In genomic region chr16:69077251-69077650, GRCh38 we compare ENCODE assay signal across 15 cellular contexts.
DNase-seq lines count a peak whose midpoint lies in the region; ATAC-seq and TF ChIP-seq lines count a peak whose summit lies in the region.
"Had no signal": no experiment of that assay in that cellular context is flagged by ENCODE, and none has a peak within 500 bp of the region (broad histone marks: within the 10 kb centered on the region; RNA-seq: fewer than 3 reads in every experiment).

No MANE protein-coding gene starts in this region.

- H3K27me3 ChIP-seq in HUES6 (ENCODE audit: control insufficient read depth, insufficient read depth, low read length) (no peaks in the 10 kb centered on the region), adipocyte (replicated peaks; ENCODE audit: control insufficient read depth, insufficient read depth, low read length) (no peaks in the 10 kb centered on the region)
- H3K27me3 ChIP-seq: adrenal gland, spleen had no signal

- H3K4me1 Mint-ChIP-seq in nephron progenitor cell: peaks cover 23% of the 10 kb centered on the region

- no peaks in the 10 kb centered on the region for H3K36me3 Mint-ChIP-seq in nephron progenitor cell (ENCODE audit: low read depth)

- DNase-seq in AG10803 (ENCODE audit: low read depth): peak; percentile 32
- DNase-seq in adipocyte (ENCODE audit: low read depth): peak; percentile 51
- peak; percentile 87 for DNase-seq in glomerular visceral epithelial cell (ENCODE audit: extremely low spot score)
- DNase-seq in NCI-H2081 treated with DMSO at 0.1 percent for 48 hours (lab: John Stamatoyannopoulos, UW): no peak
- DNase-seq in nephron progenitor cell: no peak
- DNase-seq in stimulated activated CD4-positive, alpha-beta T cell treated with anti-CD3 and anti-CD28 coated beads, Interleukin-15, amount 100 ng/mL, for 24 hours: no peak
- DNase-seq: activated CD4-positive, alpha-beta T cell treated with anti-CD3 and anti-CD28 coated beads, Interleukin-2, amount 50 U/mL, for 1 hour; activated T-cell treated with anti-CD3 and anti-CD28 coated beads, Interleukin-2, amount 50 U/mL, for 24 hours; adrenal gland; cortex of kidney; NCI-H2081; SHP77 treated with DMSO at 0.1 percent for 48 hours; spleen had no signal

- no peaks in the 10 kb centered on the region for H3K27me3 Mint-ChIP-seq in nephron progenitor cell (ENCODE audit: low read depth, poor library complexity)
- H3K27me3 Mint-ChIP-seq: activated T-cell treated with anti-CD3 and anti-CD28 coated beads, Interleukin-2, amount 50 U/mL, for 24 hours had no signal

- ATAC-seq in GM18861 (IDR thresholded peaks at IDR 0.05; ENCODE audit: unreplicated experiment): no peak

- H3K4me3 ChIP-seq in AG10803 (ENCODE audit: low read length) (no peak overlapping the region), HUES6 (ENCODE audit: low read depth, low read length) (no peak overlapping the region), adipocyte (ENCODE audit: low read length) (no peak overlapping the region)
- H3K4me3 ChIP-seq: adrenal gland, spleen had no signal

- peak overlapping the region; percentile 36 for H3K9ac ChIP-seq in HUES6 (ENCODE audit: low read length)
- H3K9ac ChIP-seq in adipocyte (ENCODE audit: low read length): no peak overlapping the region

- H3K27ac Mint-ChIP-seq in nephron progenitor cell: no peak overlapping the region
- H3K27ac Mint-ChIP-seq: activated T-cell treated with anti-CD3 and anti-CD28 coated beads, Interleukin-2, amount 50 U/mL, for 24 hours had no signal

- H3K4me1 ChIP-seq in HUES6 (ENCODE audit: control insufficient read depth, insufficient read depth, low read length) (peaks cover 48% of the 10 kb centered on the region), adipocyte (ENCODE audit: control insufficient read depth, insufficient read depth, low read length) (peaks cover 8% of the 10 kb centered on the region)
- H3K4me1 ChIP-seq: adrenal gland, spleen had no signal

- no peaks in the 10 kb centered on the region for H3K9me3 ChIP-seq in HUES6 (ENCODE audit: control insufficient read depth, insufficient read depth, low read depth, low read length)
- H3K9me3 ChIP-seq in adipocyte (ENCODE audit: control insufficient read depth, low read length): no peaks in the 10 kb centered on the region
- H3K9me3 ChIP-seq: adrenal gland, spleen had no signal

- no peak for TF ChIP-seq CTCF in AG10803 (conservative IDR thresholded peaks at IDR 0.05; ENCODE audit: low read length)
- TF ChIP-seq CTCF in nephron progenitor cell (IDR thresholded peaks at IDR 0.05): no peak

- H3K27ac ChIP-seq in HUES6 (ENCODE audit: low read depth, low read length): peak overlapping the region; percentile 15
- H3K27ac ChIP-seq: adrenal gland, spleen had no signal

- H3K36me3 ChIP-seq in HUES6 (ENCODE audit: control insufficient read depth, insufficient read depth, low read length) (no peaks in the 10 kb centered on the region), adipocyte (ENCODE audit: control insufficient read depth, insufficient read depth, low read length, severe bottlenecking) (no peaks in the 10 kb centered on the region)
- H3K36me3 ChIP-seq: adrenal gland had no signal

- H3K4me3 Mint-ChIP-seq in nephron progenitor cell: no peak overlapping the region
- H3K4me3 Mint-ChIP-seq: activated T-cell treated with anti-CD3 and anti-CD28 coated beads, Interleukin-2, amount 50 U/mL, for 24 hours had no signal

- H3K9me3 Mint-ChIP-seq in nephron progenitor cell: no peaks in the 10 kb centered on the region
- H3K9me3 Mint-ChIP-seq: activated T-cell treated with anti-CD3 and anti-CD28 coated beads, Interleukin-2, amount 50 U/mL, for 24 hours had no signal

Comparison
In these comparisons a context has a peak if more than half of its experiments do, and no peak if none do; other contexts are left out.
1. DNase-seq: peak in AG10803 (single experiment), adipocyte (single experiment) and glomerular visceral epithelial cell (single experiment); none in NCI-H2081 treated with DMSO at 0.1 percent for 48 hours (single experiment), nephron progenitor cell (single experiment) and stimulated activated CD4-positive, alpha-beta T cell treated with anti-CD3 and anti-CD28 coated beads, Interleukin-15, amount 100 ng/mL, for 24 hours (single experiment).